In the genomic region with DNA sequence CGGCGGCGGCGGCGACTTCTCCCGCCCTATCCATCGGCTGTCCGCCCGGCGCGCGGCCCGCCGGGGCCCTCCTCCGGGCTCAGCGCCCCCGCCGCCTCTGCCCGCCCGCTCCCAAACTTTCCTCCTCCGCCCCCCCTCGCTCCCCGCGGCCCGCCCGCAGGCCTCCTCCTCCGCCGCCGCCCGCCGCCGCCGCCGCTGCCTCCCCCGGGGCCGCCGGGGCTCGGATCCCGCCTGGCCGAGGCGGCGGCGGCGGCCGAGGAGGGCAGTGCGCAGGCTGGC, we compare ENCODE assay signal across 2 cellular contexts.
TF ChIP-seq lines count a peak whose summit lies in the region.

No MANE protein-coding gene starts in this region.

TF ChIP-seq in A549, 52 proteins besides CTCF, POLR2A, EP300 and RAD21 (continued from another document):
- TF ChIP-seq, protein P1, sequence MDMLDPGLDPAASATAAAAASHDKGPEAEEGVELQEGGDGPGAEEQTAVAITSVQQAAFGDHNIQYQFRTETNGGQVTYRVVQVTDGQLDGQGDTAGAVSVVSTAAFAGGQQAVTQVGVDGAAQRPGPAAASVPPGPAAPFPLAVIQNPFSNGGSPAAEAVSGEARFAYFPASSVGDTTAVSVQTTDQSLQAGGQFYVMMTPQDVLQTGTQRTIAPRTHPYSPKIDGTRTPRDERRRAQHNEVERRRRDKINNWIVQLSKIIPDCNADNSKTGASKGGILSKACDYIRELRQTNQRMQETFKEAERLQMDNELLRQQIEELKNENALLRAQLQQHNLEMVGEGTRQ (IDR thresholded peaks at IDR 0.05): no peak
- TF ChIP-seq, protein P2, sequence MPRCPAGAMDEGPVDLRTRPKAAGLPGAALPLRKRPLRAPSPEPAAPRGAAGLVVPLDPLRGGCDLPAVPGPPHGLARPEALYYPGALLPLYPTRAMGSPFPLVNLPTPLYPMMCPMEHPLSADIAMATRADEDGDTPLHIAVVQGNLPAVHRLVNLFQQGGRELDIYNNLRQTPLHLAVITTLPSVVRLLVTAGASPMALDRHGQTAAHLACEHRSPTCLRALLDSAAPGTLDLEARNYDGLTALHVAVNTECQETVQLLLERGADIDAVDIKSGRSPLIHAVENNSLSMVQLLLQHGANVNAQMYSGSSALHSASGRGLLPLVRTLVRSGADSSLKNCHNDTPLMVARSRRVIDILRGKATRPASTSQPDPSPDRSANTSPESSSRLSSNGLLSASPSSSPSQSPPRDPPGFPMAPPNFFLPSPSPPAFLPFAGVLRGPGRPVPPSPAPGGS (IDR thresholded peaks at IDR 0.05): 0 out of 3 replicates have a peak, but pooled peaks have one; percentile 50

TF ChIP-seq in HCT116, 20 proteins besides CTCF, POLR2A, EP300 and RAD21 (continued from another document):
- TF ChIP-seq EGR1 (IDR thresholded peaks at IDR 0.05; ENCODE audit: low read depth) (no peak), FOSL1 (IDR thresholded peaks at IDR 0.05; ENCODE audit: low read depth) (no peak)
